8 cellular contexts compared by ENCODE assay signal in genomic region chr12:121059031-121059898, GRCh38. TPM values are rescaled to one million over a fixed set of nuclear protein-coding genes. Genes with fewer than 3 reads are reported as not detected.
A peak's percentile ranks its signal among the peaks of the same experiment; 100 is the strongest.
DNase-seq lines count a peak whose midpoint lies in the region; ATAC-seq, FAIRE-seq and TF ChIP-seq lines count a peak whose summit lies in the region.
"Had no signal": no experiment of that assay in that cellular context is flagged by ENCODE, and none has a peak within 500 bp of the region (broad histone marks: within the 10 kb centered on the region; RNA-seq: fewer than 3 reads in every experiment).

No MANE protein-coding gene starts in this region.

- H3K27me3 Mint-ChIP-seq in activated naive CD8-positive, alpha-beta T cell treated with anti-CD3 and anti-CD28 coated beads, Interleukin-2, amount 50 U/mL, for 24 hours = no peaks in the 10 kb centered on the region

- FAIRE-seq in GM19239 (lab: Jason Lieb, UNC) = no peak

- H3K9me3 ChIP-seq in psoas muscle (no peaks in the 10 kb centered on the region), body of pancreas (no peaks in the 10 kb centered on the region)

- DNase-seq in activated naive CD8-positive, alpha-beta T cell treated with anti-CD3 and anti-CD28 coated beads, Interleukin-2, amount 50 U/mL, for 24 hours = no peak
- DNase-seq in psoas muscle (no peak), GM19239 (ENCODE audit: insufficient read length, low spot score) (no peak), body of pancreas (no peak), NCI-H774 (lab: John Stamatoyannopoulos, UW) (no peak)
- DNase-seq: NCI-H526 treated with DMSO at 0.1 percent for 48 hours had no signal

- H3K27ac ChIP-seq in psoas muscle (peak overlapping the region; percentile 50), body of pancreas (no peak overlapping the region)

- ATAC-seq in GM19035 (IDR thresholded peaks at IDR 0.05; ENCODE audit: unreplicated experiment) (peak; percentile 14), HG02970 (IDR thresholded peaks at IDR 0.05; ENCODE audit: low FRiP score, unreplicated experiment) (peak; percentile 10), psoas muscle (no peak), body of pancreas (no peak)
- no peak for ATAC-seq in activated naive CD8-positive, alpha-beta T cell treated with anti-CD3 and anti-CD28 coated beads, Interleukin-2, amount 50 U/mL, for 24 hours

- peak overlapping the region; percentile 84 for H3K27ac Mint-ChIP-seq in activated naive CD8-positive, alpha-beta T cell treated with anti-CD3 and anti-CD28 coated beads, Interleukin-2, amount 50 U/mL, for 24 hours

- intact Hi-C loops in psoas muscle (cut with DNase I) = loop anchor here in 1 of 2 donors (5.0 kb wide), 1 partner anchor 38 kb away; no protein-coding TSS in a partner anchor
- intact Hi-C loops in body of pancreas (cut with DNase I) = no loop called here

- H3K4me1 ChIP-seq in psoas muscle = peaks cover 4% of the 10 kb centered on the region
- peaks cover 7% of the 10 kb centered on the region for H3K4me1 ChIP-seq in body of pancreas

- H3K4me3 ChIP-seq in psoas muscle (no peak overlapping the region), body of pancreas (no peak overlapping the region)

- H3K27me3 ChIP-seq in psoas muscle (ENCODE audit: insufficient read depth in 3 of 3, low read length in 2 of 3) (peaks cover 0 to 24% (median 3%) of the 10 kb centered on the region in 3 donors), body of pancreas (no peaks in the 10 kb centered on the region)

- H3K4me1 Mint-ChIP-seq in activated naive CD8-positive, alpha-beta T cell treated with anti-CD3 and anti-CD28 coated beads, Interleukin-2, amount 50 U/mL, for 24 hours = peaks cover 14% of the 10 kb centered on the region

- TF ChIP-seq CTCF in psoas muscle (IDR thresholded peaks at IDR 0.05) (no peak), body of pancreas (IDR thresholded peaks at IDR 0.05) (no peak)

- H3K36me3 Mint-ChIP-seq in activated naive CD8-positive, alpha-beta T cell treated with anti-CD3 and anti-CD28 coated beads, Interleukin-2, amount 50 U/mL, for 24 hours (ENCODE audit: low read depth) = no peaks in the 10 kb centered on the region

- peak overlapping the region; percentile 76 for H3K4me3 Mint-ChIP-seq in activated naive CD8-positive, alpha-beta T cell treated with anti-CD3 and anti-CD28 coated beads, Interleukin-2, amount 50 U/mL, for 24 hours

- H3K9me3 Mint-ChIP-seq in activated naive CD8-positive, alpha-beta T cell treated with anti-CD3 and anti-CD28 coated beads, Interleukin-2, amount 50 U/mL, for 24 hours = no peaks in the 10 kb centered on the region

- no peak for TF ChIP-seq POLR2A in body of pancreas (IDR thresholded peaks at IDR 0.05)

- no peaks in the 10 kb centered on the region for H3K36me3 ChIP-seq in psoas muscle (ENCODE audit: insufficient read depth in 1 of 2, low read depth in 1 of 2)
- no peaks in the 10 kb centered on the region for H3K36me3 ChIP-seq in body of pancreas (replicated peaks in 1 of 2; ENCODE audit: insufficient read depth in 1 of 2, low read depth in 2 of 2)

- 71 to 74% (median 72%) methylated on average over 10 of the region's 10 CpGs for WGBS in psoas muscle, 3 donors
- 76 to 78% methylated on average over 10 of the region's 10 CpGs for WGBS in body of pancreas, 2 donors

RNA-seq across cellular contexts. Expression of gene OASL, which starts 20.2 kb away (rescaled TPM):
- total RNA-seq in psoas muscle (under 1 TPM; 0.15 to 0.30 (median 0.29) TPM), body of pancreas (1 to 10 TPM in 1 of 2 donors, under 1 TPM in 1; 0.78 to 1.3 TPM)
- under 1 TPM in 2 of 3 donors, not detected in 1; 0.22 to 0.27 TPM for polyA plus RNA-seq in psoas muscle

RNA-seq across cellular contexts. Expression of gene C12orf43, which starts 43.0 kb away (rescaled TPM):
- total RNA-seq in psoas muscle = 1 to 10 TPM; 5.0 to 9.5 (median 6.4) TPM
- polyA plus RNA-seq in psoas muscle = 10 to 100 TPM in 2 of 3 donors, 1 to 10 TPM in 1; 8.0 to 19.4 (median 15.0) TPM
- total RNA-seq in body of pancreas = 10 to 100 TPM in 1 of 2 donors, 1 to 10 TPM in 1; 6.7 to 11.5 TPM

Comparison
In these comparisons a context has a peak if more than half of its experiments do, and no peak if none do; other contexts are left out.
1. ATAC-seq: peak in GM19035 (single experiment) and HG02970 (single experiment); none in activated naive CD8-positive, alpha-beta T cell treated with anti-CD3 and anti-CD28 coated beads, Interleukin-2, amount 50 U/mL, for 24 hours (single experiment), psoas muscle (0 of 4) and body of pancreas (single experiment).